Comparison of ENCODE assay signal across 1 cellular context in the genomic region with DNA sequence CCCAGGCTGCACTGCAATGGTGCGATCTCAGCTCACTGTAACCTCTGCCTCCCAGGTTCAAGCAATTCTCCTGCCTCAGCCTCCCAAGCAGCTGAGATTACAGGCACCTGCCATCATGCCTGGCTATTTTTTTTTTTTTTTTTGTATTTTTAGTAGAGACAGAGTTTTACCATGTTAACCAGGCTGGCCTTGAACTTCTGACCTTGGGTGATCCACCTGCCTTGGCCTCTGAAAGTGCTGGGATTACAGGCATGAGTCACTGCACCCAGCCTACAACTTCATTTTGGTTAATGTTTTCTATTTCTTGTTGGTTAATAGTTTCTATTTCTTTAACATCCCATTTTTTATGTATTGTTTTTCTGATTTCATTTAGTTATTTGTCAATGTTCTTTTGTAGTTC. TPM values are rescaled to one million over a fixed set of nuclear protein-coding genes. Genes with fewer than 3 reads are reported as not detected.
"Had no signal": no experiment of that assay in that cellular context is flagged by ENCODE, and none has a peak within 500 bp of the region (broad histone marks: within the 10 kb centered on the region; RNA-seq: fewer than 3 reads in every experiment).

No MANE protein-coding gene starts in this region.

RNA-seq across cellular contexts. Expression of gene LRRIQ3, which starts 23.6 kb away (rescaled TPM):
- total RNA-seq: HT-29 had no signal
